8 cellular contexts compared by ENCODE assay signal in the genomic region with DNA sequence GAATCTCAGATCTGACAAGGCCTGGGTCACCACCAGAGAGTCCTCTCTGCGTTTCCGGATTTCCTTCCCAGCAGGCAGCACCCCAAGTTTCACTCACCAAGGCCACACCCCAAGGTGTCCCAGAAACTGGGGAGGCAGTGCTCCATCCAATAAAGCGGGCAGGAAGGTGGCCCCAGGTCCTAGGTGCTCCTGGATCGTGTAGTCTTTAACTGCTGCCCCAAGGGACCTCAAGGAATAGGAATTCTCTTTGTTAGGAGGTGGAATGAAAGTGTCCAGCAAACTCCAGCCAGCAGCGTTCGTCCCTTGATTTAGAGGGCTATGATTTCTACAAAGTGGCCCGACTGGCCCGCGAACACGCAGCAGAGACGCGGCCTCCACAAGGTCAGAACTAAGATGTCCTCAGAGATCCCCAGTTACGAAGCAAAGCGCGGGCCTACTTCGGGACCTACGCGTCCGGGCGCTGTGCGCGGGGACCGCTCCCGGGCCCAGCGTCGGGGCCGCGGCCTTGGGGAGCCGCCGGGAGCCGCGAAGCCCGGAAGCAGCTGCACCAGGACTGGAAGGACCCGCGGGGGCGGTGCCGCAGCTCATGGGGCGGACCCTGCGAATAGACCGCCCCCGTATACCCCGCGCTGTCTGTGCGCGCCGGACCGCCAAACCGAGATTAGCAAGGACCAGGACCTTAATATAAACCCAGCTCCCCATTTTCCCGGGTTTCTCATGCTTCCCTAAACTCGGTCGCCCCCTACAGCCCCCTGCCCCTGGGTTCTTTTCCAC. TPM values are rescaled to one million over a fixed set of nuclear protein-coding genes. Genes with fewer than 3 reads are reported as not detected.
DNase-seq lines count a peak whose midpoint lies in the region; ATAC-seq and TF ChIP-seq lines count a peak whose summit lies in the region.

A gene with protein sequence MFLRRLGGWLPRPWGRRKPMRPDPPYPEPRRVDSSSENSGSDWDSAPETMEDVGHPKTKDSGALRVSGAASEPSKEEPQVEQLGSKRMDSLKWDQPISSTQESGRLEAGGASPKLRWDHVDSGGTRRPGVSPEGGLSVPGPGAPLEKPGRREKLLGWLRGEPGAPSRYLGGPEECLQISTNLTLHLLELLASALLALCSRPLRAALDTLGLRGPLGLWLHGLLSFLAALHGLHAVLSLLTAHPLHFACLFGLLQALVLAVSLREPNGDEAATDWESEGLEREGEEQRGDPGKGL (minus strand): TSS at position 555 of the 774 bp plus-strand sequence. CDS start 831 bp downstream, outside the sequence.

- WGBS in esophagus muscularis mucosa, result 0% methylated on average over 25 of the region's 51 CpGs

- no peak for DNase-seq in AG09309 (ENCODE audit: low read depth)
- peak; percentile 73 for DNase-seq in Jurkat, Clone E6-1 (ENCODE audit: low read depth, low spot score)
- DNase-seq in activated T-cell treated with anti-CD3 and anti-CD28 coated beads, Interleukin-2, amount 50 U/mL, for 48 hours, result peak; percentile 85 to 87
- DNase-seq in esophagus muscularis mucosa (ENCODE audit: extremely low spot score), result peak; percentile 95
- peak; percentile 59 to 85 for DNase-seq in stimulated activated effector memory CD8-positive, alpha-beta T cell treated with anti-CD3 and anti-CD28 coated beads, Interleukin-12 subunit alpha, Interleukin-12 subunit beta, amount 100 ng/mL, for 72 hours (ENCODE audit: low spot score in 2 of 2)

- H3K4me3 ChIP-seq in AG09309 (ENCODE audit: control insufficient read depth, low read depth, low read length) (peak within 1 kb of the TSS; percentile 76), esophagus muscularis mucosa (peak within 1 kb of the TSS; percentile 68 to 91 (median 70)), muscle layer of duodenum (ENCODE audit: low read depth in 1 of 2, low read length in 2 of 2) (peak within 1 kb of the TSS; percentile 83 to 99)
- H3K4me3 ChIP-seq in Jurkat, Clone E6-1 (ENCODE audit: low read length), result peak within 1 kb of the TSS; percentile 88

- peaks cover 97% of the 10 kb centered on the region for H3K36me3 Mint-ChIP-seq in stimulated activated effector memory CD8-positive, alpha-beta T cell treated with anti-CD3 and anti-CD28 coated beads, Interleukin-12 subunit alpha, Interleukin-12 subunit beta, amount 100 ng/mL, for 72 hours

- H3K27ac ChIP-seq in esophagus muscularis mucosa (replicated peaks in 1 of 4) (peak within 1 kb of the TSS; percentile 84 to 99 (median 89)), muscle layer of duodenum (ENCODE audit: low read length) (peak within 1 kb of the TSS; percentile 98)

- TF ChIP-seq POLR2A in GM19099 (IDR thresholded peaks at IDR 0.05; ENCODE audit: extremely low read depth, insufficient read length, low read depth), result peak; percentile 93
- TF ChIP-seq POLR2A in esophagus muscularis mucosa (IDR thresholded peaks at IDR 0.05; ENCODE audit: low read depth), result peak; percentile 89

- TF ChIP-seq CTCF in AG09309 (IDR thresholded peaks at IDR 0.05; ENCODE audit: control insufficient read depth, insufficient read depth, low read depth, low read length, missing control alignments) (no peak), esophagus muscularis mucosa (IDR thresholded peaks at IDR 0.05) (no peak)

- TF ChIP-seq EP300 in esophagus muscularis mucosa (IDR thresholded peaks at IDR 0.05), result no peak

- peak within 1 kb of the TSS; percentile 94 for H3K27ac Mint-ChIP-seq in stimulated activated effector memory CD8-positive, alpha-beta T cell treated with anti-CD3 and anti-CD28 coated beads, Interleukin-12 subunit alpha, Interleukin-12 subunit beta, amount 100 ng/mL, for 72 hours

- H3K9me3 Mint-ChIP-seq in stimulated activated effector memory CD8-positive, alpha-beta T cell treated with anti-CD3 and anti-CD28 coated beads, Interleukin-12 subunit alpha, Interleukin-12 subunit beta, amount 100 ng/mL, for 72 hours, result no peaks in the 10 kb centered on the region

- H3K4me1 Mint-ChIP-seq in stimulated activated effector memory CD8-positive, alpha-beta T cell treated with anti-CD3 and anti-CD28 coated beads, Interleukin-12 subunit alpha, Interleukin-12 subunit beta, amount 100 ng/mL, for 72 hours, result peaks cover 83% of the 10 kb centered on the region

- H3K27me3 ChIP-seq in esophagus muscularis mucosa (no peaks in the 10 kb centered on the region), muscle layer of duodenum (ENCODE audit: low read depth, low read length) (no peaks in the 10 kb centered on the region)

- ATAC-seq in stimulated activated effector memory CD8-positive, alpha-beta T cell treated with anti-CD3 and anti-CD28 coated beads, Interleukin-12 subunit alpha, Interleukin-12 subunit beta, amount 100 ng/mL, for 72 hours, result peak; percentile 75

- H3K4me1 ChIP-seq in esophagus muscularis mucosa (peaks cover 57 to 83% (median 66%) of the 10 kb centered on the region in 4 donors), muscle layer of duodenum (ENCODE audit: control insufficient read depth in 1 of 2, insufficient read depth in 2 of 2, low read length in 2 of 2) (peaks cover 28 to 55% of the 10 kb centered on the region in 2 donors)

- H3K4me3 Mint-ChIP-seq in stimulated activated effector memory CD8-positive, alpha-beta T cell treated with anti-CD3 and anti-CD28 coated beads, Interleukin-12 subunit alpha, Interleukin-12 subunit beta, amount 100 ng/mL, for 72 hours, result peak within 1 kb of the TSS; percentile 95

- H3K9me3 ChIP-seq in esophagus muscularis mucosa (no peaks in the 10 kb centered on the region), muscle layer of duodenum (ENCODE audit: control insufficient read depth in 1 of 2, low read length in 2 of 2) (no peaks in the 10 kb centered on the region)

- H3K36me3 ChIP-seq in esophagus muscularis mucosa (peaks cover 0 to 47% (median 36%) of the 10 kb centered on the region in 4 donors), muscle layer of duodenum (ENCODE audit: control insufficient read depth in 1 of 2, insufficient read depth in 2 of 2, low read length in 2 of 2) (peaks cover 16 to 37% of the 10 kb centered on the region in 2 donors)

- intact Hi-C loops in esophagus muscularis mucosa (cut with DNase I), result no loop called here

TF ChIP-seq in PFSK-1, 5 proteins besides CTCF, POLR2A, EP300 and RAD21:
- TF ChIP-seq, protein P1, sequence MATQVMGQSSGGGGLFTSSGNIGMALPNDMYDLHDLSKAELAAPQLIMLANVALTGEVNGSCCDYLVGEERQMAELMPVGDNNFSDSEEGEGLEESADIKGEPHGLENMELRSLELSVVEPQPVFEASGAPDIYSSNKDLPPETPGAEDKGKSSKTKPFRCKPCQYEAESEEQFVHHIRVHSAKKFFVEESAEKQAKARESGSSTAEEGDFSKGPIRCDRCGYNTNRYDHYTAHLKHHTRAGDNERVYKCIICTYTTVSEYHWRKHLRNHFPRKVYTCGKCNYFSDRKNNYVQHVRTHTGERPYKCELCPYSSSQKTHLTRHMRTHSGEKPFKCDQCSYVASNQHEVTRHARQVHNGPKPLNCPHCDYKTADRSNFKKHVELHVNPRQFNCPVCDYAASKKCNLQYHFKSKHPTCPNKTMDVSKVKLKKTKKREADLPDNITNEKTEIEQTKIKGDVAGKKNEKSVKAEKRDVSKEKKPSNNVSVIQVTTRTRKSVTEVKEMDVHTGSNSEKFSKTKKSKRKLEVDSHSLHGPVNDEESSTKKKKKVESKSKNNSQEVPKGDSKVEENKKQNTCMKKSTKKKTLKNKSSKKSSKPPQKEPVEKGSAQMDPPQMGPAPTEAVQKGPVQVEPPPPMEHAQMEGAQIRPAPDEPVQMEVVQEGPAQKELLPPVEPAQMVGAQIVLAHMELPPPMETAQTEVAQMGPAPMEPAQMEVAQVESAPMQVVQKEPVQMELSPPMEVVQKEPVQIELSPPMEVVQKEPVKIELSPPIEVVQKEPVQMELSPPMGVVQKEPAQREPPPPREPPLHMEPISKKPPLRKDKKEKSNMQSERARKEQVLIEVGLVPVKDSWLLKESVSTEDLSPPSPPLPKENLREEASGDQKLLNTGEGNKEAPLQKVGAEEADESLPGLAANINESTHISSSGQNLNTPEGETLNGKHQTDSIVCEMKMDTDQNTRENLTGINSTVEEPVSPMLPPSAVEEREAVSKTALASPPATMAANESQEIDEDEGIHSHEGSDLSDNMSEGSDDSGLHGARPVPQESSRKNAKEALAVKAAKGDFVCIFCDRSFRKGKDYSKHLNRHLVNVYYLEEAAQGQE (IDR thresholded peaks at IDR 0.05; ENCODE audit: insufficient read depth in 1 of 2, low read depth in 2 of 2, low read length in 2 of 2), result peak; percentile 45 to 50; a peak in 1 of 4 replicates
- no peak for TF ChIP-seq FOXP2 (optimal IDR thresholded peaks at IDR 0.05; ENCODE audit: borderline replicate concordance, extremely low read depth, extremely low read length, insufficient read depth)
- TF ChIP-seq SIN3A (IDR thresholded peaks at IDR 0.05; ENCODE audit: borderline replicate concordance, insufficient read depth, low read length), result peak; percentile 62; the same call in 1 of the 2 replicates
- TF ChIP-seq POLR2AphosphoS5 (IDR thresholded peaks at IDR 0.05; ENCODE audit: low read depth, low read length), result peak; percentile 95
- peak; percentile 88; the same call in 1 of the 2 replicates for TF ChIP-seq TAF1 (IDR thresholded peaks at IDR 0.05; ENCODE audit: borderline replicate concordance, insufficient read depth, low read length)

RNA-seq across cellular contexts. Expression of the gene that starts here (rescaled TPM):
- 11.7 TPM for polyA plus RNA-seq in Jurkat, Clone E6-1 (2012; ENCODE audit: insufficient read depth, insufficient read length)
- polyA plus RNA-seq in PFSK-1 (2012; ENCODE audit: insufficient read length, low read depth), result 14.8 TPM
- 10 to 100 TPM; 24.5 to 39.6 (median 34.0) TPM for total RNA-seq in esophagus muscularis mucosa
